Comparison of ENCODE assay signal across 1 cellular context in genomic region chr20:34262488-34263288, GRCh38.
TF ChIP-seq lines count a peak whose summit lies in the region.

No MANE protein-coding gene starts in this region.

TF ChIP-seq in HepG2, 621 proteins besides CTCF, POLR2A, EP300 and RAD21 (continued from another document and continues in another):
- TF ChIP-seq ZNF142 (CRISPR knock-in tag; IDR thresholded peaks at IDR 0.05): no peak
- peak; percentile 54 for TF ChIP-seq ASH2L (IDR thresholded peaks at IDR 0.05; ENCODE audit: insufficient read length, low read depth, low read length)
- TF ChIP-seq ZNF530 (CRISPR knock-in tag; IDR thresholded peaks at IDR 0.05; ENCODE audit: low read depth): no peak
- TF ChIP-seq CEBPZ (IDR thresholded peaks at IDR 0.05; ENCODE audit: low read length): no peak
- TF ChIP-seq GPN1 (CRISPR knock-in tag; IDR thresholded peaks at IDR 0.05; ENCODE audit: borderline replicate concordance): no peak
- no peak for TF ChIP-seq ZNF772 (CRISPR knock-in tag; IDR thresholded peaks at IDR 0.05)
- TF ChIP-seq EED (CRISPR knock-in tag; IDR thresholded peaks at IDR 0.05): no peak
- no peak for TF ChIP-seq BCL6 (CRISPR knock-in tag; IDR thresholded peaks at IDR 0.05)
- no peak; the same call in 1 of the 2 replicates for TF ChIP-seq ZNF143 (CRISPR knock-in tag; IDR thresholded peaks at IDR 0.05)
- TF ChIP-seq ZMYM3 (CRISPR knock-in tag; IDR thresholded peaks at IDR 0.05): no peak
- no peak for TF ChIP-seq HMGA1 (CRISPR knock-in tag; conservative IDR thresholded peaks at IDR 0.05)
- TF ChIP-seq HNF4A (CRISPR knock-in tag; IDR thresholded peaks at IDR 0.05): no peak
- no peak for TF ChIP-seq EZH2 (conservative IDR thresholded peaks at IDR 0.05; ENCODE audit: low read depth, low read length)
- TF ChIP-seq NCOA2 (CRISPR knock-in tag; IDR thresholded peaks at IDR 0.05): no peak
- TF ChIP-seq ZNF607 (CRISPR knock-in tag; IDR thresholded peaks at IDR 0.05; ENCODE audit: borderline replicate concordance): no peak
- TF ChIP-seq ZFP90 (CRISPR knock-in tag; IDR thresholded peaks at IDR 0.05; ENCODE audit: borderline replicate concordance): no peak
- no peak; the same call in 1 of the 2 replicates for TF ChIP-seq MED1 (CRISPR knock-in tag; IDR thresholded peaks at IDR 0.05)
- TF ChIP-seq CHD2 (IDR thresholded peaks at IDR 0.05; ENCODE audit: low read depth, low read length): no peak
- TF ChIP-seq RBM39 (IDR thresholded peaks at IDR 0.05; ENCODE audit: low read depth, low read length, poor library complexity, severe bottlenecking): no peak
- TF ChIP-seq ZFP36L1 (CRISPR knock-in tag; IDR thresholded peaks at IDR 0.05): no peak
- no peak for TF ChIP-seq ZHX2 (IDR thresholded peaks at IDR 0.05; ENCODE audit: low read depth)
- TF ChIP-seq ZHX2 (CRISPR knock-in tag; IDR thresholded peaks at IDR 0.05; ENCODE audit: borderline replicate concordance): no peak
- TF ChIP-seq NFIC (IDR thresholded peaks at IDR 0.05; ENCODE audit: low read length): no peak
- TF ChIP-seq ZNF7 (CRISPR knock-in tag; IDR thresholded peaks at IDR 0.05): no peak
- TF ChIP-seq AGO2 (optimal IDR thresholded peaks at IDR 0.05; ENCODE audit: low read depth, low read length): no peak
- no peak for TF ChIP-seq THAP8 (CRISPR knock-in tag; IDR thresholded peaks at IDR 0.05; ENCODE audit: borderline replicate concordance)
- no peak for TF ChIP-seq TGIF2 (CRISPR knock-in tag; IDR thresholded peaks at IDR 0.05)
- no peak for TF ChIP-seq ZNF644 (CRISPR knock-in tag; IDR thresholded peaks at IDR 0.05; ENCODE audit: low read depth)
- no peak for TF ChIP-seq SIN3A (IDR thresholded peaks at IDR 0.05; ENCODE audit: borderline replicate concordance, low read depth, low read length)
- TF ChIP-seq HHEX (CRISPR knock-in tag; IDR thresholded peaks at IDR 0.05): no peak
- no peak for TF ChIP-seq KLF6 (CRISPR knock-in tag; IDR thresholded peaks at IDR 0.05)
- TF ChIP-seq ZNF800 (CRISPR knock-in tag; IDR thresholded peaks at IDR 0.05): no peak
- TF ChIP-seq ZFP36L2 (CRISPR knock-in tag; IDR thresholded peaks at IDR 0.05): no peak
- no peak for TF ChIP-seq ZNF10 (CRISPR knock-in tag; IDR thresholded peaks at IDR 0.05; ENCODE audit: borderline replicate concordance, low read depth)
- TF ChIP-seq GTF2F1 (IDR thresholded peaks at IDR 0.05; ENCODE audit: low read length): no peak
- no peak for TF ChIP-seq SRY (CRISPR knock-in tag; IDR thresholded peaks at IDR 0.05)
- no peak for TF ChIP-seq IKZF4 (CRISPR knock-in tag; IDR thresholded peaks at IDR 0.05; ENCODE audit: borderline replicate concordance, low read depth, not compliant biosample characterization)
- no peak for TF ChIP-seq ZBTB20 (CRISPR knock-in tag; IDR thresholded peaks at IDR 0.05; ENCODE audit: borderline replicate concordance, low read depth)
- TF ChIP-seq KLF13 (CRISPR knock-in tag; IDR thresholded peaks at IDR 0.05): no peak
- TF ChIP-seq ZBTB42 (CRISPR knock-in tag; IDR thresholded peaks at IDR 0.05): no peak
- TF ChIP-seq TCF12 (IDR thresholded peaks at IDR 0.05): no peak
- no peak for TF ChIP-seq TCF12 (CRISPR knock-in tag; IDR thresholded peaks at IDR 0.05)
- no peak for TF ChIP-seq FOXJ3 (CRISPR knock-in tag; IDR thresholded peaks at IDR 0.05; ENCODE audit: borderline replicate concordance)
